Comparison of ENCODE assay signal across 31 cellular contexts in genomic region chr5:90133941-90134340, GRCh38.
"Had no signal": no experiment of that assay in that cellular context is flagged by ENCODE, and none has a peak within 500 bp of the region (broad histone marks: within the 10 kb centered on the region; RNA-seq: fewer than 3 reads in every experiment).

No MANE protein-coding gene starts in this region.

- DNase-seq: activated CD4-positive, alpha-beta memory T cell treated with anti-CD3 and anti-CD28 coated beads, Interleukin-2, amount 10 ng/mL, durations not matched to agents 7 days and 5 days; activated CD4-positive, alpha-beta T cell treated with anti-CD3 and anti-CD28 coated beads for 1 hour; activated CD4-positive, alpha-beta T cell treated with anti-CD3 and anti-CD28 coated beads, Interleukin-2, amount 10 ng/mL, durations not matched to agents 7 days and 5 days; activated CD8-positive, alpha-beta memory T cell treated with anti-CD3 and anti-CD28 coated beads, Interleukin-2, amount 50 U/mL, for 48 hours; activated gamma-delta T cell; activated naive CD4-positive, alpha-beta T cell treated with anti-CD3 and anti-CD28 coated beads, Interleukin-2, amount 50 U/mL, for 16 hours; activated T-cell treated with anti-CD3 and anti-CD28 coated beads, Interleukin-2, amount 50 U/mL, for 24 hours; amniotic stem cell; colonic mucosa; foreskin keratinocyte; heart left ventricle; hypothalamus; left ventricle myocardium inferior; mesendoderm; mucosa of descending colon; nephron progenitor cell; pancreas; retina; stimulated activated CD4-positive, alpha-beta T cell treated with anti-CD3 and anti-CD28 coated beads, Interleukin-12 subunit alpha, Interleukin-12 subunit beta, amount 100 ng/mL, for 4 hours; stimulated activated CD4-positive, alpha-beta T cell treated with anti-CD3 and anti-CD28 coated beads, Interleukin-4, amount 100 ng/mL, for 24 hours; T-helper 2 cell; transverse colon had no signal

- H3K27ac ChIP-seq: colonic mucosa, foreskin keratinocyte, pancreas, prostate gland, skin epidermis, suprapubic skin had no signal

- H3K4me1 ChIP-seq: colonic mucosa, foreskin keratinocyte, pancreas, prostate gland, suprapubic skin had no signal

- H3K36me3 ChIP-seq: colonic mucosa, heart left ventricle, left ventricle myocardium inferior, pancreas, prostate gland, suprapubic skin, transverse colon had no signal

- H3K9me3 ChIP-seq: colonic mucosa, heart left ventricle, left ventricle myocardium inferior, mucosa of descending colon, pancreas, prostate gland, suprapubic skin, transverse colon had no signal

- H3K4me1 Mint-ChIP-seq: activated CD4-positive, alpha-beta memory T cell treated with anti-CD3 and anti-CD28 coated beads, Interleukin-2, amount 10 ng/mL, durations not matched to agents 7 days and 5 days; activated CD4-positive, alpha-beta T cell treated with anti-CD3 and anti-CD28 coated beads, Interleukin-2, amount 10 ng/mL, durations not matched to agents 7 days and 5 days; central memory CD8-positive, alpha-beta T cell; stimulated activated effector memory CD8-positive, alpha-beta T cell treated with anti-CD3 and anti-CD28 coated beads, Interleukin-12 subunit alpha, Interleukin-12 subunit beta, amount 100 ng/mL, for 72 hours had no signal

- H3K27me3 ChIP-seq: colonic mucosa, foreskin keratinocyte, heart left ventricle, pancreas, suprapubic skin, transverse colon had no signal

- H3K27ac Mint-ChIP-seq: activated CD4-positive, alpha-beta memory T cell treated with anti-CD3 and anti-CD28 coated beads, Interleukin-2, amount 10 ng/mL, durations not matched to agents 7 days and 5 days; activated CD4-positive, alpha-beta T cell treated with anti-CD3 and anti-CD28 coated beads, Interleukin-2, amount 10 ng/mL, durations not matched to agents 7 days and 5 days; activated T-cell treated with anti-CD3 and anti-CD28 coated beads, Interleukin-2, amount 50 U/mL, for 24 hours; nephron progenitor cell; stimulated activated effector memory CD8-positive, alpha-beta T cell treated with anti-CD3 and anti-CD28 coated beads, Interleukin-12 subunit alpha, Interleukin-12 subunit beta, amount 100 ng/mL, for 72 hours; WTC11 had no signal

- H3K4me3 ChIP-seq: colonic mucosa, heart left ventricle, left ventricle myocardium inferior, lung, mucosa of descending colon, pancreas, prostate gland, skin epidermis, suprapubic skin, transverse colon had no signal

- ATAC-seq: esophagus mucosa; foreskin keratinocyte; mucosa of descending colon; pancreas; sciatic nerve; stimulated activated effector memory CD8-positive, alpha-beta T cell treated with anti-CD3 and anti-CD28 coated beads, Interleukin-12 subunit alpha, Interleukin-12 subunit beta, amount 100 ng/mL, for 72 hours; WTC11 had no signal

- H3K36me3 Mint-ChIP-seq: stimulated activated effector memory CD8-positive, alpha-beta T cell treated with anti-CD3 and anti-CD28 coated beads, Interleukin-12 subunit alpha, Interleukin-12 subunit beta, amount 100 ng/mL, for 72 hours; WTC11 had no signal

- H3K27me3 Mint-ChIP-seq: activated CD4-positive, alpha-beta memory T cell treated with anti-CD3 and anti-CD28 coated beads, Interleukin-2, amount 10 ng/mL, durations not matched to agents 7 days and 5 days; activated CD4-positive, alpha-beta T cell treated with anti-CD3 and anti-CD28 coated beads, Interleukin-2, amount 10 ng/mL, durations not matched to agents 7 days and 5 days; activated T-cell treated with anti-CD3 and anti-CD28 coated beads, Interleukin-2, amount 50 U/mL, for 24 hours; central memory CD8-positive, alpha-beta T cell had no signal

- H3K4me3 Mint-ChIP-seq: activated CD4-positive, alpha-beta memory T cell treated with anti-CD3 and anti-CD28 coated beads, Interleukin-2, amount 10 ng/mL, durations not matched to agents 7 days and 5 days; activated CD4-positive, alpha-beta T cell treated with anti-CD3 and anti-CD28 coated beads, Interleukin-2, amount 10 ng/mL, durations not matched to agents 7 days and 5 days; activated T-cell treated with anti-CD3 and anti-CD28 coated beads, Interleukin-2, amount 50 U/mL, for 24 hours; central memory CD8-positive, alpha-beta T cell; nephron progenitor cell; stimulated activated effector memory CD8-positive, alpha-beta T cell treated with anti-CD3 and anti-CD28 coated beads, Interleukin-12 subunit alpha, Interleukin-12 subunit beta, amount 100 ng/mL, for 72 hours; WTC11 had no signal

- H3K9me3 Mint-ChIP-seq: activated CD4-positive, alpha-beta memory T cell treated with anti-CD3 and anti-CD28 coated beads, Interleukin-2, amount 10 ng/mL, durations not matched to agents 7 days and 5 days; activated CD4-positive, alpha-beta T cell treated with anti-CD3 and anti-CD28 coated beads, Interleukin-2, amount 10 ng/mL, durations not matched to agents 7 days and 5 days; activated T-cell treated with anti-CD3 and anti-CD28 coated beads, Interleukin-2, amount 50 U/mL, for 24 hours; nephron progenitor cell; WTC11 had no signal
